ENCODE assay signal across 18 cellular contexts in genomic region chrX:118551426-118551825, GRCh38.
"Had no signal": no experiment of that assay in that cellular context is flagged by ENCODE, and none has a peak within 500 bp of the region (broad histone marks: within the 10 kb centered on the region; RNA-seq: fewer than 3 reads in every experiment).

No MANE protein-coding gene starts in this region.

- H3K36me3 ChIP-seq: cardiac muscle cell, esophagus squamous epithelium, left ventricle myocardium inferior had no signal

- H3K9me3 ChIP-seq: esophagus squamous epithelium, left ventricle myocardium inferior, mucosa of descending colon, tibial nerve had no signal

- H3K4me1 ChIP-seq: left ventricle myocardium inferior had no signal

- H3K27me3 ChIP-seq: cardiac muscle cell, esophagus squamous epithelium had no signal

- H3K4me3 ChIP-seq: cardiac muscle cell, coronary artery, esophagus squamous epithelium, left ventricle myocardium inferior, lung, mucosa of descending colon, tibial nerve had no signal

- DNase-seq: activated B cell treated with CpG ODN at 0.5 μM for 24 hours; activated CD4-positive, alpha-beta T cell treated with anti-CD3 and anti-CD28 coated beads, Interleukin-2, amount 50 U/mL, for 1 hour; activated CD8-positive, alpha-beta T cell treated with anti-CD3 and anti-CD28 coated beads for 36 hours; activated naive CD4-positive, alpha-beta T cell; activated T-cell treated with anti-CD3 and anti-CD28 coated beads, Interleukin-2, amount 50 U/mL, for 48 hours; cerebellar nuclear complex; esophagus squamous epithelium; left ventricle myocardium inferior; mucosa of descending colon; right cardiac atrium; stimulated activated CD4-positive, alpha-beta T cell treated with anti-CD3 and anti-CD28 coated beads, Interleukin-15, amount 100 ng/mL, for 24 hours; stimulated activated naive CD4-positive, alpha-beta T cell; T-helper 2 cell had no signal

- ATAC-seq: activated CD8-positive, alpha-beta T cell treated with anti-CD3 and anti-CD28 coated beads for 36 hours; mucosa of descending colon; natural killer cell treated with Interleukin-12 subunit alpha and Interleukin-12 subunit beta and Interleukin-15 and Interleukin-18, amount 100 ng/mL, for 72 hours; right cardiac atrium had no signal

- H3K27ac ChIP-seq: cardiac muscle cell, coronary artery, left ventricle myocardium inferior, tibial nerve had no signal
